Comparison of ENCODE assay signal across 13 cellular contexts in the genomic region with DNA sequence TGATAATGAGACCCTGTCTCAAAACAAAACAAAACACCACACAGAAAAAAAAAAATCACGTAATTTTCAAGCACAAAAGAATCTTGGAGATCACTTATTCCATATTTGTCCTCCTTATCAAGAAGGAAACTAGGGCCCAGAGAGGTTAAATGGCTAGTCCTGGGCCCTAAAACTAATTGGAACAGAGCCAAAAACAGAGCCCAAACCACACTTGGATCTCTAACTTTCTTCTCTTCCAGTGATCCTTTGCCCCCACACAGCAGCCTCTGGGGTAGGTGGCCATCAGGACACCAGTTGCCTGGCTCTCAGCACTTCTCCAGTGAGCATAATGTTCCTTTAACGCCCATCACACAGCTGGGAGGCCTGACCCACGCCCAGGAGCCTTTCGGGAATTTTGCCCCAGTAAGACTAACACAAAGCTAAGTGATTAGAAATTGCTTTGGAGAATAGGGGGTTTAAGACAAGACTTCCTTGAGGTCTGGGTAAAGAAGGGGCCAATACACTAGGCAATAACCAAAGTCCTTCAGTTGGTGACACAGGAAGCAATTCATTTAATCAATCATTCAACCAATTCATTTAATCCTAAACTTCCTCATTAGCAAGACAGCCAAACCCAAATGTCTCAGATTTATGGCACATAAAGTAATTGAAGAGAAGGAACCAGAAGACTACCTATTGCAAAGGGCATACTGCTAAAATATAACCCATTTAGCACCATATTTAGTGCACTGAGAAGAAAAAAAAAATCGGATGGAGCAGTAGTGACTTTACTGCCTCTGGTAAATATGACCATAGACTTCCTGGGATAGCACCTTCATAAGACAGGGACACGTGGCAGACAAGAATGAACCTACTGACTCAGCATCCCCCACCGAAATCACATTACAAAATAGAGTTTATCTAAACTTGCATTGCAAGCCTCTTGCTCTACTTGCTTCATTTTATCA.
"Had no signal": no experiment of that assay in that cellular context is flagged by ENCODE, and none has a peak within 500 bp of the region (broad histone marks: within the 10 kb centered on the region; RNA-seq: fewer than 3 reads in every experiment).

No MANE protein-coding gene starts in this region.

- H3K36me3 ChIP-seq: breast epithelium, right atrium auricular region, suprapubic skin, upper lobe of right lung had no signal

- H3K27ac Mint-ChIP-seq: naive thymus-derived CD8-positive, alpha-beta T cell had no signal

- H3K9me3 ChIP-seq: breast epithelium, right atrium auricular region, suprapubic skin, upper lobe of right lung had no signal

- FAIRE-seq: islet of Langerhans had no signal

- H3K27ac ChIP-seq: suprapubic skin, upper lobe of right lung had no signal

- H3K9me3 Mint-ChIP-seq: naive thymus-derived CD8-positive, alpha-beta T cell had no signal

- H3K4me3 Mint-ChIP-seq: naive thymus-derived CD8-positive, alpha-beta T cell had no signal

- H3K27me3 ChIP-seq: breast epithelium, right atrium auricular region, suprapubic skin, upper lobe of right lung had no signal

- DNase-seq: activated CD4-positive, alpha-beta T cell treated with anti-CD3 and anti-CD28 coated beads, Interleukin-2, amount 50 U/mL, for 1 hour; activated naive CD4-positive, alpha-beta T cell; activated T-cell treated with anti-CD3 and anti-CD28 coated beads for 4 hours; aorta; erythroblast; naive thymus-derived CD8-positive, alpha-beta T cell; occipital lobe; stimulated activated naive CD8-positive, alpha-beta T cell treated with anti-CD3 and anti-CD28 coated beads, Interleukin-15, Interleukin-2, amounts not matched to agents 100 U/mL and 50 U/mL, for 24 hours; upper lobe of right lung had no signal

- H3K4me3 ChIP-seq: breast epithelium, right atrium auricular region, suprapubic skin, upper lobe of right lung had no signal

- H3K36me3 Mint-ChIP-seq: naive thymus-derived CD8-positive, alpha-beta T cell had no signal
